11 cellular contexts compared by ENCODE assay signal in genomic region chr3:64207289-64208086, GRCh38. TPM values are rescaled to one million over a fixed set of nuclear protein-coding genes. Genes with fewer than 3 reads are reported as not detected.
DNase-seq lines count a peak whose midpoint lies in the region; ATAC-seq and TF ChIP-seq lines count a peak whose summit lies in the region.
"Had no signal": no experiment of that assay in that cellular context is flagged by ENCODE, and none has a peak within 500 bp of the region (broad histone marks: within the 10 kb centered on the region; RNA-seq: fewer than 3 reads in every experiment).

No MANE protein-coding gene starts in this region.

- no peak for TF ChIP-seq POLR2A in gastroesophageal sphincter (IDR thresholded peaks at IDR 0.05)

- no peak overlapping the region for H3K9ac ChIP-seq in adipocyte (ENCODE audit: low read length)

- POLR2A ChIA-PET in RWPE1 (lab: Yijun Ruan, JAX; ENCODE audit: low non-redundant PET): no interaction called here

- TF ChIP-seq EP300 in gastroesophageal sphincter (IDR thresholded peaks at IDR 0.05): no peak

- H3K4me3 Mint-ChIP-seq in nephron progenitor cell: no peak overlapping the region
- no peak overlapping the region for H3K4me3 Mint-ChIP-seq in activated naive CD8-positive, alpha-beta T cell treated with anti-CD3 and anti-CD28 coated beads for 36 hours
- H3K4me3 Mint-ChIP-seq: activated naive CD8-positive, alpha-beta T cell treated with anti-CD3 and anti-CD28 coated beads, Interleukin-2, amount 10 ng/mL, durations not matched to agents 7 days and 5 days had no signal

- H3K4me3 ChIP-seq in adipocyte (ENCODE audit: low read length) (no peak overlapping the region), gastroesophageal sphincter (no peak overlapping the region)

- peak overlapping the region; percentile 15 for H3K27ac Mint-ChIP-seq in nephron progenitor cell
- H3K27ac Mint-ChIP-seq in activated naive CD8-positive, alpha-beta T cell treated with anti-CD3 and anti-CD28 coated beads for 36 hours: no peak overlapping the region
- H3K27ac Mint-ChIP-seq: activated naive CD8-positive, alpha-beta T cell treated with anti-CD3 and anti-CD28 coated beads, Interleukin-2, amount 10 ng/mL, durations not matched to agents 7 days and 5 days had no signal

- WGBS in gastroesophageal sphincter (ENCODE audit: low coverage in 1 of 2), 2 donors: 29 to 34% methylated on average over 13 to 14 of the region's 14 CpGs

- H3K9me3 ChIP-seq in adipocyte (ENCODE audit: control insufficient read depth, low read length) (no peaks in the 10 kb centered on the region), gastroesophageal sphincter (no peaks in the 10 kb centered on the region)

- CTCF ChIA-PET in RWPE1 (lab: Yijun Ruan, JAX): no interaction called here

- H3K27me3 Mint-ChIP-seq in nephron progenitor cell (ENCODE audit: low read depth, poor library complexity): no peaks in the 10 kb centered on the region
- peaks cover 6% of the 10 kb centered on the region for H3K27me3 Mint-ChIP-seq in activated naive CD8-positive, alpha-beta T cell treated with anti-CD3 and anti-CD28 coated beads for 36 hours

- peaks cover 43% of the 10 kb centered on the region for H3K4me1 ChIP-seq in adipocyte (ENCODE audit: control insufficient read depth, insufficient read depth, low read length)
- peaks cover 25 to 98% (median 32%) of the 10 kb centered on the region in 3 donors for H3K4me1 ChIP-seq in gastroesophageal sphincter

- H3K36me3 ChIP-seq in adipocyte (ENCODE audit: control insufficient read depth, insufficient read depth, low read length, severe bottlenecking): no peaks in the 10 kb centered on the region
- no peaks in the 10 kb centered on the region for H3K36me3 ChIP-seq in gastroesophageal sphincter

- no peak for ATAC-seq in gastroesophageal sphincter

- peaks cover 12% of the 10 kb centered on the region for H3K36me3 Mint-ChIP-seq in nephron progenitor cell (ENCODE audit: low read depth)
- no peaks in the 10 kb centered on the region for H3K36me3 Mint-ChIP-seq in activated naive CD8-positive, alpha-beta T cell treated with anti-CD3 and anti-CD28 coated beads for 36 hours
- H3K36me3 Mint-ChIP-seq: activated naive CD8-positive, alpha-beta T cell treated with anti-CD3 and anti-CD28 coated beads, Interleukin-2, amount 10 ng/mL, durations not matched to agents 7 days and 5 days had no signal

- TF ChIP-seq CTCF in AG09319 (IDR thresholded peaks at IDR 0.05; ENCODE audit: low read depth, low read length): no peak
- no peak for TF ChIP-seq CTCF in gastroesophageal sphincter (IDR thresholded peaks at IDR 0.05)
- no peak for TF ChIP-seq CTCF in nephron progenitor cell (IDR thresholded peaks at IDR 0.05)
- TF ChIP-seq CTCF in RWPE1 (conservative IDR thresholded peaks at IDR 0.05; ENCODE audit: low read depth): no peak

- peaks cover 27% of the 10 kb centered on the region for H3K4me1 Mint-ChIP-seq in nephron progenitor cell
- no peaks in the 10 kb centered on the region for H3K4me1 Mint-ChIP-seq in activated naive CD8-positive, alpha-beta T cell treated with anti-CD3 and anti-CD28 coated beads for 36 hours
- H3K4me1 Mint-ChIP-seq: activated naive CD8-positive, alpha-beta T cell treated with anti-CD3 and anti-CD28 coated beads, Interleukin-2, amount 10 ng/mL, durations not matched to agents 7 days and 5 days had no signal

- H3K27ac ChIP-seq in gastroesophageal sphincter: peak overlapping the region; percentile 74 to 86 (median 80)
- no peak overlapping the region for H3K27ac ChIP-seq in RWPE1

- DNase-seq in AG09319 (ENCODE audit: extremely low read depth, low read depth) (peak; percentile 50), adipocyte (ENCODE audit: low read depth) (peak; percentile 81), nephron progenitor cell (no peak), RWPE1 (ENCODE audit: low spot score) (no peak), DMS153 treated with DMSO at 0.1 percent for 48 hours (lab: John Stamatoyannopoulos, UW; ENCODE audit: unreplicated experiment) (no peak), NCI-H1105 (lab: John Stamatoyannopoulos, UW) (no peak)
- DNase-seq in activated naive CD8-positive, alpha-beta T cell treated with anti-CD3 and anti-CD28 coated beads for 36 hours: no peak
- DNase-seq: activated CD8-positive, alpha-beta memory T cell treated with anti-CD3 and anti-CD28 coated beads, Interleukin-2, amount 50 U/mL, for 4 hours; activated naive CD8-positive, alpha-beta T cell treated with anti-CD3 and anti-CD28 coated beads, Interleukin-2, amount 10 ng/mL, durations not matched to agents 7 days and 5 days; stimulated activated CD4-positive, alpha-beta T cell treated with anti-CD3 and anti-CD28 coated beads, Interleukin-12 subunit alpha, Interleukin-12 subunit beta, amount 100 ng/mL, for 4 hours had no signal

- H3K9me3 Mint-ChIP-seq in nephron progenitor cell: no peaks in the 10 kb centered on the region
- no peaks in the 10 kb centered on the region for H3K9me3 Mint-ChIP-seq in activated naive CD8-positive, alpha-beta T cell treated with anti-CD3 and anti-CD28 coated beads for 36 hours

- H3K27me3 ChIP-seq in adipocyte (replicated peaks; ENCODE audit: control insufficient read depth, insufficient read depth, low read length) (no peaks in the 10 kb centered on the region), gastroesophageal sphincter (no peaks in the 10 kb centered on the region)

RNA-seq across cellular contexts. Expression of gene PRICKLE2, which starts 17.8 kb away (rescaled TPM):
- 100 to 1,000 TPM in 2 of 4 donors, 10 to 100 TPM in 2; 77.3 to 109 (median 96.7) TPM for total RNA-seq in gastroesophageal sphincter
- total RNA-seq in activated naive CD8-positive, alpha-beta T cell treated with anti-CD3 and anti-CD28 coated beads for 36 hours: not detected
- total RNA-seq: activated naive CD8-positive, alpha-beta T cell treated with anti-CD3 and anti-CD28 coated beads, Interleukin-2, amount 10 ng/mL, durations not matched to agents 7 days and 5 days had no signal

Comparison
In these comparisons a context has a peak if more than half of its experiments do, and no peak if none do; other contexts are left out.
1. DNase-seq: peak in AG09319 (single experiment) and adipocyte (single experiment); none in nephron progenitor cell (single experiment), RWPE1 (single experiment), DMS153 treated with DMSO at 0.1 percent for 48 hours (single experiment), activated naive CD8-positive, alpha-beta T cell treated with anti-CD3 and anti-CD28 coated beads for 36 hours (single experiment) and NCI-H1105 (single experiment).
2. RNA of gene PRICKLE2, which starts 17.8 kb away (total RNA-seq): 77.3 to 109 TPM in gastroesophageal sphincter; not detected in activated naive CD8-positive, alpha-beta T cell treated with anti-CD3 and anti-CD28 coated beads for 36 hours; every median in the first group is over 10 times any median in the second.